In the genomic region with DNA sequence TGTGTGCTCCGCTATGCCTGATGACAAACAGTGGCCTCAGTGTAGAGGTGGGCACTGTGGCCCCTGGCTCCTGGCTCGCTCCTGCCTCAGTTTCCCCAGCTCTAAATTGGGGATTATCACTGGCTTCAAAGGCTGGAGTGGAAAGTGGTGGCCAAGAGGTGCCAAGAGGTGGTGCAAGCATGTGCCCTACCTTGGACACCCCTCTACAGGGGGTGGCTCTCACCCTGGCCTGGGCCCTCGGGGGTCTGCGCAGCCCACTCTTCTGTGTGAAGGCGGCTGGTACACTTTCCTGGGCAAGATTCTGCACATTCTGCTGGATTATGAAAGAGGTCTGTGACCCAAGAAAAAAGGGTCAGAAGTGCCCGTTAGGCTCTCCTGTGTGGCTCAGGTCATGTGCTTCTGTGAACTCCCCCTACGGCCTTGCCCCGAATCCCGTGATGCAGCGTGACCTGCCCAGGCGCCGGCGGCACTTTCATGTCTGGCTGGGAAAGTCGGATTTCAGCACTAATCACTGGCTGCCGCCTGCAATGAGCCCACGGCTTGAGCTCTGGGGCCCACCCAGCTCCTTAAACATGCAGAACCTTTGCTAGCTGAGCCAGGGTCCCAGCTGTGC, we compare ENCODE assay signal across 1 cellular context.
TF ChIP-seq lines count a peak whose summit lies in the region.
"Not testable (repeated sequence)": the region's sequence is repeated elsewhere in the genome, so short reads cannot be mapped to it uniquely, and the experiment has no call there.

No MANE protein-coding gene starts in this region.

TF ChIP-seq in HepG2, 621 proteins besides CTCF, POLR2A, EP300 and RAD21 (continued from another document and continues in another):
- TF ChIP-seq, protein P1, sequence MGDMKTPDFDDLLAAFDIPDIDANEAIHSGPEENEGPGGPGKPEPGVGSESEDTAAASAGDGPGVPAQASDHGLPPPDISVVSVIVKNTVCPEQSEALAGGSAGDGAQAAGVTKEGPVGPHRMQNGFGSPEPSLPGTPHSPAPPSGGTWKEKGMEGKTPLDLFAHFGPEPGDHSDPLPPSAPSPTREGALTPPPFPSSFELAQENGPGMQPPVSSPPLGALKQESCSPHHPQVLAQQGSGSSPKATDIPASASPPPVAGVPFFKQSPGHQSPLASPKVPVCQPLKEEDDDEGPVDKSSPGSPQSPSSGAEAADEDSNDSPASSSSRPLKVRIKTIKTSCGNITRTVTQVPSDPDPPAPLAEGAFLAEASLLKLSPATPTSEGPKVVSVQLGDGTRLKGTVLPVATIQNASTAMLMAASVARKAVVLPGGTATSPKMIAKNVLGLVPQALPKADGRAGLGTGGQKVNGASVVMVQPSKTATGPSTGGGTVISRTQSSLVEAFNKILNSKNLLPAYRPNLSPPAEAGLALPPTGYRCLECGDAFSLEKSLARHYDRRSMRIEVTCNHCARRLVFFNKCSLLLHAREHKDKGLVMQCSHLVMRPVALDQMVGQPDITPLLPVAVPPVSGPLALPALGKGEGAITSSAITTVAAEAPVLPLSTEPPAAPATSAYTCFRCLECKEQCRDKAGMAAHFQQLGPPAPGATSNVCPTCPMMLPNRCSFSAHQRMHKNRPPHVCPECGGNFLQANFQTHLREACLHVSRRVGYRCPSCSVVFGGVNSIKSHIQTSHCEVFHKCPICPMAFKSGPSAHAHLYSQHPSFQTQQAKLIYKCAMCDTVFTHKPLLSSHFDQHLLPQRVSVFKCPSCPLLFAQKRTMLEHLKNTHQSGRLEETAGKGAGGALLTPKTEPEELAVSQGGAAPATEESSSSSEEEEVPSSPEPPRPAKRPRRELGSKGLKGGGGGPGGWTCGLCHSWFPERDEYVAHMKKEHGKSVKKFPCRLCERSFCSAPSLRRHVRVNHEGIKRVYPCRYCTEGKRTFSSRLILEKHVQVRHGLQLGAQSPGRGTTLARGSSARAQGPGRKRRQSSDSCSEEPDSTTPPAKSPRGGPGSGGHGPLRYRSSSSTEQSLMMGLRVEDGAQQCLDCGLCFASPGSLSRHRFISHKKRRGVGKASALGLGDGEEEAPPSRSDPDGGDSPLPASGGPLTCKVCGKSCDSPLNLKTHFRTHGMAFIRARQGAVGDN (CRISPR knock-in tag; IDR thresholded peaks at IDR 0.05) = peak; percentile 61
- TF ChIP-seq HDAC2 (CRISPR knock-in tag; IDR thresholded peaks at IDR 0.05) (peak; percentile 87), HNF4A (CRISPR knock-in tag; IDR thresholded peaks at IDR 0.05) (peak; percentile 88), RAD51 (IDR thresholded peaks at IDR 0.05; ENCODE audit: borderline replicate concordance) (peak; percentile 51), KDM6A (CRISPR knock-in tag; IDR thresholded peaks at IDR 0.05; ENCODE audit: low read depth) (peak; percentile 69; the same call in 1 of the 2 replicates), ZNF441 (CRISPR knock-in tag; IDR thresholded peaks at IDR 0.05; ENCODE audit: borderline replicate concordance) (peak; percentile 72; the same call in 1 of the 2 replicates), ZKSCAN8 (CRISPR knock-in tag; IDR thresholded peaks at IDR 0.05; ENCODE audit: borderline replicate concordance) (0 out of 2 replicates have a peak, but pooled peaks have one; percentile 34), FOXO1 (CRISPR knock-in tag; IDR thresholded peaks at IDR 0.05) (peak; percentile 68), ZNF350 (CRISPR knock-in tag; IDR thresholded peaks at IDR 0.05; ENCODE audit: borderline replicate concordance, low read depth) (peak; percentile 62; the same call in 1 of the 2 replicates), SKI (IDR thresholded peaks at IDR 0.05; ENCODE audit: partially characterized antibody) (peak; percentile 94), MXD4 (CRISPR knock-in tag; IDR thresholded peaks at IDR 0.05) (0 out of 2 replicates have a peak, but pooled peaks have one; percentile 37), ZNF232 (CRISPR knock-in tag; IDR thresholded peaks at IDR 0.05; ENCODE audit: borderline replicate concordance) (peak; percentile 33; the same call in 1 of the 2 replicates), CREM (IDR thresholded peaks at IDR 0.05) (peak; percentile 72; the same call in 1 of the 2 replicates), ATF7-NPFF (CRISPR knock-in tag; IDR thresholded peaks at IDR 0.05; ENCODE audit: low read depth) (peak; percentile 79), IRF2 (CRISPR knock-in tag; IDR thresholded peaks at IDR 0.05) (peak; percentile 77), NFYB (CRISPR knock-in tag; IDR thresholded peaks at IDR 0.05) (peak; percentile 39; the same call in 1 of the 2 replicates), ZSCAN25 (CRISPR knock-in tag; IDR thresholded peaks at IDR 0.05) (peak; percentile 79; the same call in 1 of the 2 replicates), TEAD3 (CRISPR knock-in tag; optimal IDR thresholded peaks at IDR 0.05; ENCODE audit: borderline replicate concordance) (peak; percentile 41), ZNF792 (CRISPR knock-in tag; IDR thresholded peaks at IDR 0.05) (0 out of 2 replicates have a peak, but pooled peaks have one; percentile 52), PITX1 (CRISPR knock-in tag; IDR thresholded peaks at IDR 0.05) (peak; percentile 87), ZNF263 (CRISPR knock-in tag; IDR thresholded peaks at IDR 0.05) (0 out of 2 replicates have a peak, but pooled peaks have one; percentile 42), GATAD2A (CRISPR knock-in tag; IDR thresholded peaks at IDR 0.05) (peak; percentile 91), FOXJ3 (CRISPR knock-in tag; IDR thresholded peaks at IDR 0.05; ENCODE audit: borderline replicate concordance) (peak; percentile 62; the same call in 1 of the 2 replicates), NR2F1 (CRISPR knock-in tag; IDR thresholded peaks at IDR 0.05) (peak; percentile 86 to 92; a peak in 3 of 4 replicates), MTA1 (CRISPR knock-in tag; IDR thresholded peaks at IDR 0.05; ENCODE audit: borderline replicate concordance) (peak; percentile 74), HMG20A (CRISPR knock-in tag; IDR thresholded peaks at IDR 0.05; ENCODE audit: borderline replicate concordance) (peak; percentile 80; the same call in 1 of the 2 replicates), ZNF235 (CRISPR knock-in tag; IDR thresholded peaks at IDR 0.05; ENCODE audit: borderline replicate concordance) (0 out of 2 replicates have a peak, but pooled peaks have one; percentile 40)
- TF ChIP-seq, protein P2, sequence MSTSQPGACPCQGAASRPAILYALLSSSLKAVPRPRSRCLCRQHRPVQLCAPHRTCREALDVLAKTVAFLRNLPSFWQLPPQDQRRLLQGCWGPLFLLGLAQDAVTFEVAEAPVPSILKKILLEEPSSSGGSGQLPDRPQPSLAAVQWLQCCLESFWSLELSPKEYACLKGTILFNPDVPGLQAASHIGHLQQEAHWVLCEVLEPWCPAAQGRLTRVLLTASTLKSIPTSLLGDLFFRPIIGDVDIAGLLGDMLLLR (CRISPR knock-in tag; IDR thresholded peaks at IDR 0.05) = 0 out of 2 replicates have a peak, but pooled peaks have one; percentile 30
- TF ChIP-seq, protein P3, sequence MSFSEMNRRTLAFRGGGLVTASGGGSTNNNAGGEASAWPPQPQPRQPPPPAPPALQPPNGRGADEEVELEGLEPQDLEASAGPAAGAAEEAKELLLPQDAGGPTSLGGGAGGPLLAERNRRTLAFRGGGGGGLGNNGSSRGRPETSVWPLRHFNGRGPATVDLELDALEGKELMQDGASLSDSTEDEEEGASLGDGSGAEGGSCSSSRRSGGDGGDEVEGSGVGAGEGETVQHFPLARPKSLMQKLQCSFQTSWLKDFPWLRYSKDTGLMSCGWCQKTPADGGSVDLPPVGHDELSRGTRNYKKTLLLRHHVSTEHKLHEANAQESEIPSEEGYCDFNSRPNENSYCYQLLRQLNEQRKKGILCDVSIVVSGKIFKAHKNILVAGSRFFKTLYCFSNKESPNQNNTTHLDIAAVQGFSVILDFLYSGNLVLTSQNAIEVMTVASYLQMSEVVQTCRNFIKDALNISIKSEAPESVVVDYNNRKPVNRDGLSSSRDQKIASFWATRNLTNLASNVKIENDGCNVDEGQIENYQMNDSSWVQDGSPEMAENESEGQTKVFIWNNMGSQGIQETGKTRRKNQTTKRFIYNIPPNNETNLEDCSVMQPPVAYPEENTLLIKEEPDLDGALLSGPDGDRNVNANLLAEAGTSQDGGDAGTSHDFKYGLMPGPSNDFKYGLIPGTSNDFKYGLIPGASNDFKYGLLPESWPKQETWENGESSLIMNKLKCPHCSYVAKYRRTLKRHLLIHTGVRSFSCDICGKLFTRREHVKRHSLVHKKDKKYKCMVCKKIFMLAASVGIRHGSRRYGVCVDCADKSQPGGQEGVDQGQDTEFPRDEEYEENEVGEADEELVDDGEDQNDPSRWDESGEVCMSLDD (CRISPR knock-in tag; IDR thresholded peaks at IDR 0.05; ENCODE audit: borderline replicate concordance) = 0 out of 2 replicates have a peak, but pooled peaks have one; percentile 23
- TF ChIP-seq, protein P4, sequence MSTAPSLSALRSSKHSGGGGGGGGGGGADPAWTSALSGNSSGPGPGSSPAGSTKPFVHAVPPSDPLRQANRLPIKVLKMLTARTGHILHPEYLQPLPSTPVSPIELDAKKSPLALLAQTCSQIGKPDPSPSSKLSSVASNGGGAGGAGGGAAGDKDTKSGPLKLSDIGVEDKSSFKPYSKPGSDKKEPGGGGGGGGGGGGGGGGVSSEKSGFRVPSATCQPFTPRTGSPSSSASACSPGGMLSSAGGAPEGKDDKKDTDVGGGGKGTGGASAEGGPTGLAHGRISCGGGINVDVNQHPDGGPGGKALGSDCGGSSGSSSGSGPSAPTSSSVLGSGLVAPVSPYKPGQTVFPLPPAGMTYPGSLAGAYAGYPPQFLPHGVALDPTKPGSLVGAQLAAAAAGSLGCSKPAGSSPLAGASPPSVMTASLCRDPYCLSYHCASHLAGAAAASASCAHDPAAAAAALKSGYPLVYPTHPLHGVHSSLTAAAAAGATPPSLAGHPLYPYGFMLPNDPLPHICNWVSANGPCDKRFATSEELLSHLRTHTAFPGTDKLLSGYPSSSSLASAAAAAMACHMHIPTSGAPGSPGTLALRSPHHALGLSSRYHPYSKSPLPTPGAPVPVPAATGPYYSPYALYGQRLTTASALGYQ (CRISPR knock-in tag; IDR thresholded peaks at IDR 0.05) = peak; percentile 77; the same call in 1 of the 2 replicates
- TF ChIP-seq, protein P5, sequence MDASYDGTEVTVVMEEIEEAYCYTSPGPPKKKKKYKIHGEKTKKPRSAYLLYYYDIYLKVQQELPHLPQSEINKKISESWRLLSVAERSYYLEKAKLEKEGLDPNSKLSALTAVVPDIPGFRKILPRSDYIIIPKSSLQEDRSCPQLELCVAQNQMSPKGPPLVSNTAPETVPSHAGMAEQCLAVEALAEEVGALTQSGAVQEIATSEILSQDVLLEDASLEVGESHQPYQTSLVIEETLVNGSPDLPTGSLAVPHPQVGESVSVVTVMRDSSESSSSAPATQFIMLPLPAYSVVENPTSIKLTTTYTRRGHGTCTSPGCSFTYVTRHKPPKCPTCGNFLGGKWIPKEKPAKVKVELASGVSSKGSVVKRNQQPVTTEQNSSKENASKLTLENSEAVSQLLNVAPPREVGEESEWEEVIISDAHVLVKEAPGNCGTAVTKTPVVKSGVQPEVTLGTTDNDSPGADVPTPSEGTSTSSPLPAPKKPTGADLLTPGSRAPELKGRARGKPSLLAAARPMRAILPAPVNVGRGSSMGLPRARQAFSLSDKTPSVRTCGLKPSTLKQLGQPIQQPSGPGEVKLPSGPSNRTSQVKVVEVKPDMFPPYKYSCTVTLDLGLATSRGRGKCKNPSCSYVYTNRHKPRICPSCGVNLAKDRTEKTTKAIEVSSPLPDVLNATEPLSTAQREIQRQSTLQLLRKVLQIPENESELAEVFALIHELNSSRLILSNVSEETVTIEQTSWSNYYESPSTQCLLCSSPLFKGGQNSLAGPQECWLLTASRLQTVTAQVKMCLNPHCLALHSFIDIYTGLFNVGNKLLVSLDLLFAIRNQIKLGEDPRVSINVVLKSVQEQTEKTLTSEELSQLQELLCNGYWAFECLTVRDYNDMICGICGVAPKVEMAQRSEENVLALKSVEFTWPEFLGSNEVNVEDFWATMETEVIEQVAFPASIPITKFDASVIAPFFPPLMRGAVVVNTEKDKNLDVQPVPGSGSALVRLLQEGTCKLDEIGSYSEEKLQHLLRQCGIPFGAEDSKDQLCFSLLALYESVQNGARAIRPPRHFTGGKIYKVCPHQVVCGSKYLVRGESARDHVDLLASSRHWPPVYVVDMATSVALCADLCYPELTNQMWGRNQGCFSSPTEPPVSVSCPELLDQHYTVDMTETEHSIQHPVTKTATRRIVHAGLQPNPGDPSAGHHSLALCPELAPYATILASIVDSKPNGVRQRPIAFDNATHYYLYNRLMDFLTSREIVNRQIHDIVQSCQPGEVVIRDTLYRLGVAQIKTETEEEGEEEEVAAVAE (CRISPR knock-in tag; IDR thresholded peaks at IDR 0.05; ENCODE audit: borderline replicate concordance) = 0 out of 2 replicates have a peak, but pooled peaks have one; percentile 25
- TF ChIP-seq CREM (CRISPR knock-in tag; IDR thresholded peaks at IDR 0.05) = not testable (repeated sequence)
- TF ChIP-seq, protein P6, sequence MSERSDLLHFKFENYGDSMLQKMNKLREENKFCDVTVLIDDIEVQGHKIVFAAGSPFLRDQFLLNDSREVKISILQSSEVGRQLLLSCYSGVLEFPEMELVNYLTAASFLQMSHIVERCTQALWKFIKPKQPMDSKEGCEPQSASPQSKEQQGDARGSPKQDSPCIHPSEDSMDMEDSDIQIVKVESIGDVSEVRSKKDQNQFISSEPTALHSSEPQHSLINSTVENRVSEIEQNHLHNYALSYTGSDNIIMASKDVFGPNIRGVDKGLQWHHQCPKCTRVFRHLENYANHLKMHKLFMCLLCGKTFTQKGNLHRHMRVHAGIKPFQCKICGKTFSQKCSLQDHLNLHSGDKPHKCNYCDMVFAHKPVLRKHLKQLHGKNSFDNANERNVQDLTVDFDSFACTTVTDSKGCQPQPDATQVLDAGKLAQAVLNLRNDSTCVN (CRISPR knock-in tag; IDR thresholded peaks at IDR 0.05; ENCODE audit: borderline replicate concordance) = 0 out of 2 replicates have a peak, but pooled peaks have one; percentile 36
- TF ChIP-seq, protein P7, sequence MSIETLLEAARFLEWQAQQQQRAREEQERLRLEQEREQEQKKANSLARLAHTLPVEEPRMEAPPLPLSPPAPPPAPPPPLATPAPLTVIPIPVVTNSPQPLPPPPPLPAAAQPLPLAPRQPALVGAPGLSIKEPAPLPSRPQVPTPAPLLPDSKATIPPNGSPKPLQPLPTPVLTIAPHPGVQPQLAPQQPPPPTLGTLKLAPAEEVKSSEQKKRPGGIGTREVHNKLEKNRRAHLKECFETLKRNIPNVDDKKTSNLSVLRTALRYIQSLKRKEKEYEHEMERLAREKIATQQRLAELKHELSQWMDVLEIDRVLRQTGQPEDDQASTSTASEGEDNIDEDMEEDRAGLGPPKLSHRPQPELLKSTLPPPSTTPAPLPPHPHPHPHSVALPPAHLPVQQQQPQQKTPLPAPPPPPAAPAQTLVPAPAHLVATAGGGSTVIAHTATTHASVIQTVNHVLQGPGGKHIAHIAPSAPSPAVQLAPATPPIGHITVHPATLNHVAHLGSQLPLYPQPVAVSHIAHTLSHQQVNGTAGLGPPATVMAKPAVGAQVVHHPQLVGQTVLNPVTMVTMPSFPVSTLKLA (IDR thresholded peaks at IDR 0.05) = peak; percentile 36; the same call in 1 of the 2 replicates
- TF ChIP-seq, protein P8, sequence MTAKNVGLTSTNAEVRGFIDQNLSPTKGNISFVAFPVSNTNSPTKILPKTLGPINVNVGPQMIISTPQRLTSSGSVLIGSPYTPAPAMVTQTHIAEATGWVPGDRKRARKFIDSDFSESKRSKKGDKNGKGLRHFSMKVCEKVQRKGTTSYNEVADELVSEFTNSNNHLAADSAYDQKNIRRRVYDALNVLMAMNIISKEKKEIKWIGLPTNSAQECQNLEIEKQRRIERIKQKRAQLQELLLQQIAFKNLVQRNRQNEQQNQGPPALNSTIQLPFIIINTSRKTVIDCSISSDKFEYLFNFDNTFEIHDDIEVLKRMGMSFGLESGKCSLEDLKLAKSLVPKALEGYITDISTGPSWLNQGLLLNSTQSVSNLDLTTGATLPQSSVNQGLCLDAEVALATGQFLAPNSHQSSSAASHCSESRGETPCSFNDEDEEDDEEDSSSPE (CRISPR knock-in tag; IDR thresholded peaks at IDR 0.05) = peak; percentile 66
- TF ChIP-seq, protein P9, sequence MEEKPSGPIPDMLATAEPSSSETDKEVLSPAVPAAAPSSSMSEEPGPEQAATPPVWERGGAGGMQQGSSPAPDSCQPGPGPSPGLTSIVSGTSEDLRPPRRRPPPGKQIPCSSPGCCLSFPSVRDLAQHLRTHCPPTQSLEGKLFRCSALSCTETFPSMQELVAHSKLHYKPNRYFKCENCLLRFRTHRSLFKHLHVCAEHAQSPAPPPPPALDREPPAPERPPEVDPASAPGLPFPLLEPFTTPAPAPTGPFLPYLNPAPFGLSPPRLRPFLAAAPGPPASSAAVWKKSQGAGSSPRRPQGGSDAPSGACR (CRISPR knock-in tag; IDR thresholded peaks at IDR 0.05) = 0 out of 2 replicates have a peak, but pooled peaks have one; percentile 60
